In genomic region chr11:910044-910588, GRCh38 we compare ENCODE assay signal across 8 cellular contexts. TPM values are rescaled to one million over a fixed set of nuclear protein-coding genes. Genes with fewer than 3 reads are reported as not detected.
A peak's percentile ranks its signal among the peaks of the same experiment; 100 is the strongest.
DNase-seq lines count a peak whose midpoint lies in the region; TF ChIP-seq lines count a peak whose summit lies in the region.

No MANE protein-coding gene starts in this region.

- H3K4me1 ChIP-seq in MM.1S (ENCODE audit: low read length) (peaks cover 31% of the 10 kb centered on the region), mesendoderm (ENCODE audit: control insufficient read depth, low read depth, low read length) (peaks cover 2% of the 10 kb centered on the region), uterus (peaks cover 0 to 5% of the 10 kb centered on the region in 2 donors)

- peak overlapping the region; percentile 14; the same call in 1 of the 2 replicates for H3K27ac ChIP-seq in MM.1S (ENCODE audit: low read length)
- no peak overlapping the region for H3K27ac ChIP-seq in brain microvascular endothelial cell
- H3K27ac ChIP-seq in mesendoderm (ENCODE audit: low read depth, low read length) = no peak overlapping the region
- H3K27ac ChIP-seq in uterus = peak overlapping the region; percentile 83 to 90

- peak overlapping the region; percentile 100 for H3K4me3 ChIP-seq in MM.1S (ENCODE audit: low read length)
- peak overlapping the region; percentile 82 for H3K4me3 ChIP-seq in brain microvascular endothelial cell (ENCODE audit: low read depth, low read length)
- H3K4me3 ChIP-seq in mesendoderm (ENCODE audit: low read length) = peak overlapping the region; percentile 90
- peak overlapping the region; percentile 63 to 85 for H3K4me3 ChIP-seq in uterus

- H3K9me3 Mint-ChIP-seq in activated naive CD4-positive, alpha-beta T cell treated with anti-CD3 and anti-CD28 coated beads for 36 hours = no peaks in the 10 kb centered on the region

- no peak overlapping the region for H2AK5ac ChIP-seq in mesendoderm (ENCODE audit: low read length)

- peaks cover 2% of the 10 kb centered on the region for H3K36me3 Mint-ChIP-seq in activated naive CD4-positive, alpha-beta T cell treated with anti-CD3 and anti-CD28 coated beads for 36 hours (ENCODE audit: low read depth)

- no peak overlapping the region for H3K4ac ChIP-seq in mesendoderm (ENCODE audit: low read depth, low read length)

- peaks cover 29% of the 10 kb centered on the region for H3K79me2 ChIP-seq in MM.1S (ENCODE audit: low read length)
- H3K79me2 ChIP-seq in mesendoderm (ENCODE audit: control insufficient read depth, insufficient read depth, low read length) = peaks cover 24% of the 10 kb centered on the region

- H3K9me3 ChIP-seq in MM.1S (replicated peaks; ENCODE audit: insufficient read depth, low read length) (no peaks in the 10 kb centered on the region), uterus (no peaks in the 10 kb centered on the region)

- H3K27me3 Mint-ChIP-seq in activated naive CD4-positive, alpha-beta T cell treated with anti-CD3 and anti-CD28 coated beads for 36 hours (ENCODE audit: low read depth) = no peaks in the 10 kb centered on the region

- H2BK15ac ChIP-seq in mesendoderm (replicated peaks; ENCODE audit: low read depth) = no peak overlapping the region

- no peak overlapping the region for H4K8ac ChIP-seq in mesendoderm (ENCODE audit: low read depth, low read length)

- no peak overlapping the region for H4K5ac ChIP-seq in mesendoderm (ENCODE audit: low read length)

- H3K27ac Mint-ChIP-seq in activated naive CD4-positive, alpha-beta T cell treated with anti-CD3 and anti-CD28 coated beads for 36 hours = peak overlapping the region; percentile 53

- H3K27me3 ChIP-seq in MM.1S (replicated peaks; ENCODE audit: insufficient read depth, low read length) (no peaks in the 10 kb centered on the region; the same call in 1 of the 2 replicates), brain microvascular endothelial cell (replicated peaks) (no peaks in the 10 kb centered on the region), mesendoderm (ENCODE audit: insufficient read depth, low read length, poor library complexity) (no peaks in the 10 kb centered on the region), uterus (no peaks in the 10 kb centered on the region)

- no peak overlapping the region for H3K23ac ChIP-seq in mesendoderm (ENCODE audit: low read length)

- H2BK120ac ChIP-seq in mesendoderm (ENCODE audit: low read depth, low read length) = no peak overlapping the region

- no peak for TF ChIP-seq CTCF in MM.1S (IDR thresholded peaks at IDR 0.05; ENCODE audit: low read length)
- TF ChIP-seq CTCF in brain microvascular endothelial cell (IDR thresholded peaks at IDR 0.05; ENCODE audit: low read depth, low read length, missing control alignments) = no peak
- TF ChIP-seq CTCF in uterus (IDR thresholded peaks at IDR 0.05) = no peak

- H3K4me2 ChIP-seq in MM.1S (ENCODE audit: low read depth, low read length) (peak overlapping the region; percentile 86), mesendoderm (ENCODE audit: low read length) (peak overlapping the region; percentile 84)

- no peak for DNase-seq in activated naive CD4-positive, alpha-beta T cell treated with anti-CD3 and anti-CD28 coated beads for 36 hours
- DNase-seq in activated naive CD4-positive, alpha-beta T cell treated with anti-CD3 and anti-CD28 coated beads, Interleukin-2, amount 50 U/mL, for 16 hours = no peak
- DNase-seq in MM.1S (peak; percentile 34), brain microvascular endothelial cell (no peak), mesendoderm (no peak), uterus (no peak), SW480 (ENCODE audit: low spot score) (no peak), NCI-H2081 (lab: John Stamatoyannopoulos, UW) (no peak)

- H3K36me3 ChIP-seq in MM.1S (replicated peaks; ENCODE audit: insufficient read depth, low read length) = no peaks in the 10 kb centered on the region
- no peaks in the 10 kb centered on the region for H3K36me3 ChIP-seq in brain microvascular endothelial cell (replicated peaks)
- H3K36me3 ChIP-seq in mesendoderm (ENCODE audit: control insufficient read depth, insufficient read depth, low read length) = peaks cover 2% of the 10 kb centered on the region
- H3K36me3 ChIP-seq in uterus = no peaks in the 10 kb centered on the region

- intact Hi-C loops in activated naive CD4-positive, alpha-beta T cell treated with anti-CD3 and anti-CD28 coated beads for 36 hours (cut with micrococcal nuclease) = loop anchor here (1.0 to 2.0 kb wide), 4 partner anchors 15 to 113 kb away; partner anchors contain the start of genes AP2A2, POLR2L, RPLP2 and TSPAN4
- intact Hi-C loops in uterus (cut with DNase I; ENCODE audit: low total_unique reads) = no loop called here

- no peaks in the 10 kb centered on the region for H3K9me2 ChIP-seq in MM.1S (replicated peaks; ENCODE audit: insufficient read depth, low read length)

- H3F3A ChIP-seq in MM.1S (ENCODE audit: insufficient read depth, low read length) = peaks cover 25% of the 10 kb centered on the region

- H3K18ac ChIP-seq in mesendoderm (ENCODE audit: low read length) = no peak overlapping the region

- TF ChIP-seq POLR2A in uterus (IDR thresholded peaks at IDR 0.05) = no peak

- H2BK5ac ChIP-seq in mesendoderm (ENCODE audit: low read length) = no peak overlapping the region

- peak overlapping the region; percentile 98 for H2AFZ ChIP-seq in MM.1S (ENCODE audit: low read length)

- H3K4me1 Mint-ChIP-seq in activated naive CD4-positive, alpha-beta T cell treated with anti-CD3 and anti-CD28 coated beads for 36 hours (ENCODE audit: low read depth) = peaks cover 24% of the 10 kb centered on the region

- peaks cover 17% of the 10 kb centered on the region for H3K79me1 ChIP-seq in mesendoderm (ENCODE audit: low read length)

- H3K9ac ChIP-seq in MM.1S (ENCODE audit: low read length) = peak overlapping the region; percentile 84
- peak overlapping the region; percentile 98 for H3K9ac ChIP-seq in mesendoderm (ENCODE audit: low read length)

- no peaks in the 10 kb centered on the region for H4K20me1 ChIP-seq in MM.1S (ENCODE audit: insufficient read depth, low read length)

- in situ Hi-C loops in brain microvascular endothelial cell (cut with HindIII; ENCODE audit: low pct_ligation_motif_present, low sequenced_read_pairs) = loop anchor here (25.0 kb wide), 1 partner anchor 127 kb away; the partner anchor contains the start of gene MUC6

- peak overlapping the region; percentile 91 for H3K4me3 Mint-ChIP-seq in activated naive CD4-positive, alpha-beta T cell treated with anti-CD3 and anti-CD28 coated beads for 36 hours

- CTCF ChIA-PET in activated naive CD4-positive, alpha-beta T cell treated with anti-CD3 and anti-CD28 coated beads for 36 hours (lab: Charles Lee) = interaction anchor here (0.8 to 2.0 kb wide), 2 partner anchors 11 to 15 kb away, joined by 5 to 7 read pairs; no protein-coding TSS in a partner anchor

- peak overlapping the region; percentile 99 for H3K56ac ChIP-seq in mesendoderm (ENCODE audit: low read length)

- WGBS in mesendoderm (ENCODE audit: extremely low coverage, insufficient coverage, low lambda C conversion rate) = no CpG with 5 or more reads among the region's 38 CpGs

RNA-seq across cellular contexts. Expression of gene CHID1, which starts 0.5 kb away (rescaled TPM):
- 10 to 100 TPM; 51.8 to 56.3 TPM for total RNA-seq in activated naive CD4-positive, alpha-beta T cell treated with anti-CD3 and anti-CD28 coated beads for 36 hours
- 43.2 TPM for polyA plus RNA-seq in mesendoderm (2013, experiment 1 of 2)
- 41.3 TPM for polyA plus RNA-seq in mesendoderm (2013, experiment 2 of 2)
- total RNA-seq in uterus = 10 to 100 TPM; 20.3 to 57.9 (median 48.4) TPM

RNA-seq across cellular contexts. Expression of gene AP2A2, which starts 15.6 kb away (rescaled TPM):
- 10 to 100 TPM; 34.6 to 36.6 TPM for total RNA-seq in activated naive CD4-positive, alpha-beta T cell treated with anti-CD3 and anti-CD28 coated beads for 36 hours
- 39.0 TPM for polyA plus RNA-seq in mesendoderm (2013, experiment 1 of 2)
- 38.3 TPM for polyA plus RNA-seq in mesendoderm (2013, experiment 2 of 2)
- total RNA-seq in uterus = 100 to 1,000 TPM in 1 of 4 donors, 10 to 100 TPM in 3; 25.6 to 120 (median 40.4) TPM

Comparison
In these comparisons a context has a peak if more than half of its experiments do, and no peak if none do; other contexts are left out.
1. H3K27ac ChIP-seq: peak in MM.1S (single experiment) and uterus (2 of 2); none in brain microvascular endothelial cell (single experiment) and mesendoderm (single experiment).
2. Peak in every context shown above with its lines, with median percentiles within 50 percentile points of each other: H3K4me3 ChIP-seq.